8 cellular contexts compared by ENCODE assay signal in the genomic region with DNA sequence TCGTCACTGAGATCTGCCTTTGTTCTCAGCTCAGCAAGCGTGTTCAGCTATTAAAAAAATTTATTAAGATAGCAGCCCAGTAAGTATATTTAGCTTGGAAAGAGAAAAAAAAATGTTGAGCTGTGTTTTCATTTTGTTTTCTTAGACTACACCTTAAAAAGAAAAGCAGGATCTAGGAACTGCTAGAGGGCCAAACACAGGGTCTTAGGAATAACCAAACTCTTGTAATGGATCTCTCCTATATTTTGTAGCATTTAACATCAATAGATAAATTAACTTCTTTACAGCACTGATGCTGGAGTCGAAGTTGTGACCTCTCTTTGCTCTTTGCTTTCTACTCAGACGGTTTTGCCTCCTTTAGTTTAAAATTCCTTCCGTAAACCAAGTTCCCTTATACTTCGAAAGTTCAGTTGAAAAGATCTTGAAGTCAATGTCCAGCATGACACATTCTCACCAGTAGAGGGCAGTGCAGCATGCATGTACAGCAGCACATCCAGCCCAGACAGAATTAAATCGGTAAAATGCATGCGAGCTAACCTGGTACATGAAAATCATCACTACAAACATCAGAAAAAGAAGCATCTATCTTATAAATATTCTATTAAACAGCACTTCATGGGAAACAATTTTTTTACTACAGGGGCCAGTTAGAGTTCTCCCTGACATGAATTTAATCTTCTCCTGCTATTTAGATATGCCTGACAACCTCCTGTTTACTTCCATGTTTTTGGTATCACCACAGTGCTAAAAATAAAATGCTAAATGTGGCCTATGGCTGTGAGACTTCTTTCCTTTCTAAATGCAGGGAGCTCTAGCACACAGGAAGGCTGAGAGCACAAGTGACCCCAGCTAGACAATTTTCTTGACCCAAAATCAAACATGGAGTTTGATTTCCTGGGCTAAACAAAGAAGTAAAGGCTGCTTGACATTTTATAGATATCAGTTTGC. TPM values are rescaled to one million over a fixed set of nuclear protein-coding genes. Genes with fewer than 3 reads are reported as not detected.
DNase-seq lines count a peak whose midpoint lies in the region; ATAC-seq, FAIRE-seq and TF ChIP-seq lines count a peak whose summit lies in the region.

No MANE protein-coding gene starts in this region.

- in situ Hi-C loops in mammary epithelial cell (cut with MboI; ENCODE audit: low sequenced_read_pairs in 2 of 2) = loop anchor here (5.0 to 10.0 kb wide), 3 partner anchors 50 to 213 kb away; a partner anchor contains a TSS

- POLR2A ChIA-PET in HEK293 (lab: Yijun Ruan, JAX) = no interaction called here

- H3K4me3 ChIP-seq in HEK293 (ENCODE audit: low read depth, low read length) (no peak overlapping the region), mammary epithelial cell (replicated peaks in 1 of 3; ENCODE audit: insufficient read depth in 1 of 3, low read depth in 2 of 3, low read length in 3 of 3) (no peak overlapping the region)

- CTCF ChIA-PET in Calu3 (lab: Charles Lee) = interaction anchor here (0.5 to 3.3 kb wide), 8 partner anchors 21 to 370 kb away, joined by 3 to 15 read pairs (median 3); no protein-coding TSS in a partner anchor
- CTCF ChIA-PET in HEK293 (lab: Yijun Ruan, JAX) = interaction anchor here (0.5 to 7.2 kb wide), 63 partner anchors 10 to 1415 kb away, joined by 3 to 255 read pairs (median 4); no protein-coding TSS in a partner anchor
- CTCF ChIA-PET in mammary epithelial cell (lab: Charles Lee; ENCODE audit: low non-redundant PET) = interaction anchor here (0.6 to 1.1 kb wide), 8 partner anchors 51 to 189 kb away, joined by 3 to 6 read pairs (median 4); no protein-coding TSS in a partner anchor

- DNase-seq in Calu3 (peak; percentile 84), NCI-H2196 (lab: John Stamatoyannopoulos, UW; ENCODE audit: unreplicated experiment) (peak; percentile 84), mammary epithelial cell (peak; percentile 73)
- peak; percentile 45 to 81 for DNase-seq in stimulated activated CD4-positive, alpha-beta T cell treated with anti-CD3 and anti-CD28 coated beads, Interleukin-12 subunit alpha, Interleukin-12 subunit beta, amount 100 ng/mL, for 24 hours (ENCODE audit: low read depth in 2 of 2)

- H3K9me3 ChIP-seq in HEK293 (ENCODE audit: control insufficient read depth, insufficient read depth, low read depth, low read length) = no peaks in the 10 kb centered on the region
- H3K9me3 ChIP-seq in mammary epithelial cell (replicated peaks; ENCODE audit: insufficient read depth, low read length) = no peaks in the 10 kb centered on the region

- H3K4me1 Mint-ChIP-seq in Calu3 (ENCODE audit: low read depth, unreplicated experiment) = peaks cover 10% of the 10 kb centered on the region

- H3K4me1 ChIP-seq in HEK293 (ENCODE audit: control insufficient read depth, insufficient read depth, low read length) (0 out of 2 replicates have a peak, but pooled peaks cover 3% of the 10 kb centered on the region), mammary epithelial cell (ENCODE audit: insufficient read depth, low read length) (peaks cover 20% of the 10 kb centered on the region)

- no peak overlapping the region for H3K27ac Mint-ChIP-seq in Calu3 (ENCODE audit: unreplicated experiment)

- peak; percentile 89 for FAIRE-seq in islet of Langerhans (lab: Jason Lieb, UNC)

- H3K27me3 Mint-ChIP-seq in Calu3 (ENCODE audit: unreplicated experiment) = peaks cover 15% of the 10 kb centered on the region

- peak overlapping the region; percentile 41 for H3K4me2 ChIP-seq in mammary epithelial cell (ENCODE audit: insufficient read depth, low read depth, low read length)

- intact Hi-C loops in Calu3 (cut with micrococcal nuclease; ENCODE audit: unreplicated experiment) = loop anchor here (1.0 to 10.0 kb wide), 2 partner anchors 183 to 367 kb away; no protein-coding TSS in a partner anchor
- intact Hi-C loops in mammary epithelial cell (cut with micrococcal nuclease) = loop anchor here (1.0 to 2.0 kb wide), 8 partner anchors 48 to 422 kb away; a partner anchor contains a TSS

- no peaks in the 10 kb centered on the region for H3K27me3 ChIP-seq in mammary epithelial cell (ENCODE audit: insufficient read depth, low read length)

- H4K20me1 ChIP-seq in mammary epithelial cell (ENCODE audit: insufficient read depth, low read length) = no peaks in the 10 kb centered on the region

- BruUV-seq in Calu3 (replicated peaks; lab: Mats Ljungman, UMichigan) (no TSS peak), mammary epithelial cell (replicated peaks; lab: Mats Ljungman, UMichigan) (no TSS peak)

- 21% methylated on average over 8 of the region's 8 CpGs for WGBS in mammary epithelial cell (ENCODE audit: low coverage, missing lambda C conversion rate)

- no peak overlapping the region for H3K4me3 Mint-ChIP-seq in Calu3 (ENCODE audit: low read depth, unreplicated experiment)

- no peak overlapping the region for H3K27ac ChIP-seq in HEK293 (ENCODE audit: extremely low read depth, low read depth, low read length)
- peak overlapping the region; percentile 80 for H3K27ac ChIP-seq in VCaP
- peak overlapping the region; percentile 27 for H3K27ac ChIP-seq in mammary epithelial cell (ENCODE audit: insufficient read depth, low read depth, low read length)

- H3K36me3 ChIP-seq in HEK293 (ENCODE audit: control insufficient read depth in 2 of 2, insufficient read depth in 1 of 2, low read length in 2 of 2) (no peaks in the 10 kb centered on the region), mammary epithelial cell (ENCODE audit: insufficient read depth, low read length) (no peaks in the 10 kb centered on the region)

- H3K36me3 Mint-ChIP-seq in Calu3 (ENCODE audit: insufficient read depth, unreplicated experiment) = no peaks in the 10 kb centered on the region

- TF ChIP-seq CTCF in Calu3 (IDR thresholded peaks at IDR 0.05; ENCODE audit: unreplicated experiment) = peak; percentile 82
- peak; percentile 78; the same call in 1 of the 2 replicates for TF ChIP-seq CTCF in HEK293 (tag by site-specific recombination; IDR thresholded peaks at IDR 0.05)
- peak; percentile 91 for TF ChIP-seq CTCF in VCaP (conservative IDR thresholded peaks at IDR 0.05)
- TF ChIP-seq CTCF in mammary epithelial cell (conservative IDR thresholded peaks at IDR 0.05 in 1 of 2, IDR thresholded peaks at IDR 0.05 in 1 of 2; ENCODE audit: extremely low read depth in 1 of 2, insufficient read depth in 1 of 2, low read depth in 1 of 2, low read length in 2 of 2) = peak; percentile 93

- H3K79me2 ChIP-seq in mammary epithelial cell (ENCODE audit: insufficient read depth, low read length) = no peaks in the 10 kb centered on the region

- peak overlapping the region; percentile 60 for H2AFZ ChIP-seq in mammary epithelial cell (ENCODE audit: low read depth, low read length)

- no peak for ATAC-seq in HG03460 (IDR thresholded peaks at IDR 0.05; ENCODE audit: unreplicated experiment)

- H3K9me3 Mint-ChIP-seq in Calu3 (ENCODE audit: low read depth, unreplicated experiment) = no peaks in the 10 kb centered on the region

- peak overlapping the region; percentile 24 for H3K9ac ChIP-seq in mammary epithelial cell (ENCODE audit: insufficient read depth, low read length)

- dilution Hi-C loops in mammary epithelial cell (cut with HindIII; ENCODE audit: low sequenced_read_pairs) = loop anchor here (10.0 kb wide), 1 partner anchor 187 kb away; no protein-coding TSS in a partner anchor

TF ChIP-seq in HEK293, 187 proteins besides CTCF, POLR2A, EP300 and RAD21 (continues in another document):
- no peak for TF ChIP-seq ZNF544 (tag by site-specific recombination; IDR thresholded peaks at IDR 0.05)
- TF ChIP-seq, protein P1, sequence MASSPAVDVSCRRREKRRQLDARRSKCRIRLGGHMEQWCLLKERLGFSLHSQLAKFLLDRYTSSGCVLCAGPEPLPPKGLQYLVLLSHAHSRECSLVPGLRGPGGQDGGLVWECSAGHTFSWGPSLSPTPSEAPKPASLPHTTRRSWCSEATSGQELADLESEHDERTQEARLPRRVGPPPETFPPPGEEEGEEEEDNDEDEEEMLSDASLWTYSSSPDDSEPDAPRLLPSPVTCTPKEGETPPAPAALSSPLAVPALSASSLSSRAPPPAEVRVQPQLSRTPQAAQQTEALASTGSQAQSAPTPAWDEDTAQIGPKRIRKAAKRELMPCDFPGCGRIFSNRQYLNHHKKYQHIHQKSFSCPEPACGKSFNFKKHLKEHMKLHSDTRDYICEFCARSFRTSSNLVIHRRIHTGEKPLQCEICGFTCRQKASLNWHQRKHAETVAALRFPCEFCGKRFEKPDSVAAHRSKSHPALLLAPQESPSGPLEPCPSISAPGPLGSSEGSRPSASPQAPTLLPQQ (tag by site-specific recombination; IDR thresholded peaks at IDR 0.05) = peak; percentile 82

RNA-seq across cellular contexts. Expression of a gene that starts 48.2 kb away (rescaled TPM):
- 37.0 and 47.9 TPM in 2 replicates for total RNA-seq in Calu3 (2022)
- 100 to 1,000 TPM in 1 of 2 donors, 10 to 100 TPM in 1; 31.8 to 109 TPM for total RNA-seq in mammary epithelial cell
- 39.0 TPM for polyA plus RNA-seq in mammary epithelial cell
- 48.2 TPM for polyA minus RNA-seq in mammary epithelial cell
